In the genomic region with DNA sequence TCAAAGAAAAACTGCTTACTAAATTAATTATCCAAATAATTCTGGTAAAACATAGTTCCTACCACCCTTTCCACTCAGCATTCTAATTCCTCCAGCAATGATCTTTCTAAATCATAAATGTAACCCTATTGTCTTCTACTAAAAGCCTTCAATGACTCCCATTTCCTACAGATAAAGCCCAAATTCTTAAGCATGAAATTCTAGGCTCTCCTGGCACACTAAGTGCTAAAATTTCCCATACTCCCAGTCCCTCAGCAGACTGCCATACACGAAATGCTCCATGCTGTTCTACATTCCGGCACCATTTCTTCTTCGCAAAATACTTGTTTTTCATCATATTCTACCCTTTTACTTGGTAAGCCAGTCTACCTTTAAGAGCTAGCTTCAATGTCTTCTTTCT, we compare ENCODE assay signal across 18 cellular contexts.
A peak's percentile ranks its signal among the peaks of the same experiment; 100 is the strongest.
DNase-seq lines count a peak whose midpoint lies in the region; ATAC-seq and TF ChIP-seq lines count a peak whose summit lies in the region.
"Had no signal": no experiment of that assay in that cellular context is flagged by ENCODE, and none has a peak within 500 bp of the region (broad histone marks: within the 10 kb centered on the region; RNA-seq: fewer than 3 reads in every experiment).

No MANE protein-coding gene starts in this region.

- H2BK15ac ChIP-seq in H9 (ENCODE audit: low read depth, low read length) = no peak overlapping the region

- no peaks in the 10 kb centered on the region for H3K27me3 Mint-ChIP-seq in H9 (ENCODE audit: low read depth)
- H3K27me3 Mint-ChIP-seq: IgD-negative memory B cell had no signal

- H4K5ac ChIP-seq in H9 (ENCODE audit: insufficient read length, low read depth, low read length) = no peak overlapping the region

- no peak overlapping the region for H3K18ac ChIP-seq in H9 (ENCODE audit: insufficient read length, low read depth, low read length)

- no CpG with 5 or more reads among the region's 3 CpGs for WGBS in H9 (ENCODE audit: extremely low coverage, insufficient read length, low lambda C conversion rate)

- H3K4me3 Mint-ChIP-seq in H9 = no peak overlapping the region
- H3K4me3 Mint-ChIP-seq: B cell; CD8-positive, alpha-beta T cell; HFFc6; IgD-negative memory B cell had no signal

- H2BK120ac ChIP-seq in H9 (ENCODE audit: low read depth, low read length, poor library complexity, severe bottlenecking) = no peak overlapping the region

- H4K8ac ChIP-seq in H9 (replicated peaks; ENCODE audit: insufficient read length, low read depth, low read length) = no peak overlapping the region

- no peaks in the 10 kb centered on the region for H3K79me1 ChIP-seq in H9 (ENCODE audit: insufficient read depth, low read depth, low read length, poor library complexity, severe bottlenecking)

- TF ChIP-seq CTCF in H9 (conservative IDR thresholded peaks at IDR 0.05) (no peak), fibroblast of pulmonary artery (IDR thresholded peaks at IDR 0.05; ENCODE audit: low read length, missing control alignments) (no peak)

- no peak overlapping the region for H3K4ac ChIP-seq in H9 (ENCODE audit: low read depth, low read length)

- DNase-seq in H9 (no peak), caudate nucleus (lab: John Stamatoyannopoulos, UW) (no peak), fibroblast of pulmonary artery (ENCODE audit: low read depth) (peak; percentile 52), H4 (ENCODE audit: low spot score) (no peak)
- no peak for DNase-seq in effector memory CD4-positive, alpha-beta T cell
- DNase-seq: 8988T; Calu3; CD8-positive, alpha-beta T cell; DMS79 treated with DMSO at 0.1 percent for 48 hours; GF-D8; HFFc6 had no signal

- no peak overlapping the region for H2BK20ac ChIP-seq in H9 (ENCODE audit: low read depth, low read length, poor library complexity, severe bottlenecking)

- no peaks in the 10 kb centered on the region for H3K23me2 ChIP-seq in H9 (ENCODE audit: insufficient read length, low read depth, low read length, poor library complexity, severe bottlenecking)

- no peaks in the 10 kb centered on the region for H4K20me1 ChIP-seq in H9 (ENCODE audit: control insufficient read depth, insufficient read depth, insufficient read length)
- H4K20me1 ChIP-seq: BLaER1 treated with 17β-estradiol and CSF1 and Interleukin-3, amounts not matched to agents 10 nM and 100 nM had no signal

- H3K4me3 ChIP-seq in fibroblast of pulmonary artery (replicated peaks; ENCODE audit: low read depth, low read length) = no peak overlapping the region
- H3K4me3 ChIP-seq in effector memory CD4-positive, alpha-beta T cell (ENCODE audit: insufficient read depth, low read depth, low read length, poor library complexity, severe bottlenecking) = no peak overlapping the region
- H3K4me3 ChIP-seq: BLaER1 treated with 17β-estradiol and CSF1 and Interleukin-3, amounts not matched to agents 10 nM and 100 nM had no signal

- no peak overlapping the region for H3K4me2 ChIP-seq in H9 (ENCODE audit: insufficient read depth, insufficient read length, low read length)
- H3K4me2 ChIP-seq: BLaER1 treated with 17β-estradiol and CSF1 and Interleukin-3, amounts not matched to agents 10 nM and 100 nM had no signal

- no peak overlapping the region for H2BK12ac ChIP-seq in H9 (ENCODE audit: insufficient read length, low read depth, low read length)

- no peaks in the 10 kb centered on the region; the same call in 1 of the 2 replicates for H3K4me1 ChIP-seq in H9 (ENCODE audit: insufficient read depth, low read length)
- no peaks in the 10 kb centered on the region for H3K4me1 ChIP-seq in effector memory CD4-positive, alpha-beta T cell (ENCODE audit: control insufficient read depth, insufficient read depth, low read length, poor library complexity, severe bottlenecking)

- ATAC-seq in HG02938 (IDR thresholded peaks at IDR 0.05; ENCODE audit: unreplicated experiment) = no peak
- no peak for ATAC-seq in HG03571 (IDR thresholded peaks at IDR 0.05; ENCODE audit: unreplicated experiment)
- ATAC-seq: CD8-positive, alpha-beta T cell; HCT116; HepG2 had no signal

- no peaks in the 10 kb centered on the region for H3K9me3 ChIP-seq in H9 (ENCODE audit: control insufficient read depth, low read depth, low read length)
- no peaks in the 10 kb centered on the region for H3K9me3 ChIP-seq in effector memory CD4-positive, alpha-beta T cell (ENCODE audit: control insufficient read depth, low read length)
- H3K9me3 ChIP-seq: BLaER1 treated with 17β-estradiol and CSF1 and Interleukin-3, amounts not matched to agents 10 nM and 100 nM had no signal

- no peak overlapping the region for H3K56ac ChIP-seq in H9 (ENCODE audit: insufficient read length, low read depth, low read length)

- H3K9ac ChIP-seq in H9 (ENCODE audit: extremely low read depth, insufficient read length, low read length) = no peak overlapping the region
- H3K9ac ChIP-seq: BLaER1 treated with 17β-estradiol and CSF1 and Interleukin-3, amounts not matched to agents 10 nM and 100 nM had no signal

- H3K27ac Mint-ChIP-seq in H9 = peak overlapping the region; percentile 21 to 82 (median 34); a peak in 5 of 7 replicates
- H3K27ac Mint-ChIP-seq: B cell; CD8-positive, alpha-beta T cell; HFFc6; IgD-negative memory B cell had no signal

- no peak overlapping the region for H3K27ac ChIP-seq in H9 (ENCODE audit: insufficient read length, low read depth, low read length)
- H3K27ac ChIP-seq in caudate nucleus (ENCODE audit: low read depth, low read length) = peak overlapping the region; percentile 39
- no peak overlapping the region for H3K27ac ChIP-seq in effector memory CD4-positive, alpha-beta T cell (ENCODE audit: insufficient read depth, low read length, poor library complexity, severe bottlenecking)
- H3K27ac ChIP-seq: BLaER1 treated with 17β-estradiol and CSF1 and Interleukin-3, amounts not matched to agents 10 nM and 100 nM had no signal

- no peaks in the 10 kb centered on the region for H3K79me2 ChIP-seq in H9 (ENCODE audit: insufficient read depth, low read length)

- H3K9me3 Mint-ChIP-seq in H9 = no peaks in the 10 kb centered on the region
- H3K9me3 Mint-ChIP-seq: CD8-positive, alpha-beta T cell; HFFc6 had no signal

- peaks cover 7 to 27% (median 27%) of the 10 kb centered on the region in 3 experiments; a peak in 6 of 7 replicates for H3K36me3 Mint-ChIP-seq in H9 (ENCODE audit: insufficient read depth in 1 of 3, low read depth in 3 of 3)
- H3K36me3 Mint-ChIP-seq: CD8-positive, alpha-beta T cell; IgD-negative memory B cell had no signal

- no peak overlapping the region for H4K91ac ChIP-seq in H9 (ENCODE audit: insufficient read length, low read depth, low read length)

- H3K4me1 Mint-ChIP-seq in H9 = peaks cover 11 to 19% of the 10 kb centered on the region in 2 experiments; a peak in 3 of 4 replicates
- H3K4me1 Mint-ChIP-seq: B cell, IgD-negative memory B cell had no signal

- H2AFZ ChIP-seq in H9 (ENCODE audit: low read length) = no peak overlapping the region

- H3K27me3 ChIP-seq in H9 (ENCODE audit: insufficient read depth, low read length) = no peaks in the 10 kb centered on the region
- no peaks in the 10 kb centered on the region for H3K27me3 ChIP-seq in effector memory CD4-positive, alpha-beta T cell (replicated peaks; ENCODE audit: control insufficient read depth, insufficient read depth, low read length, poor library complexity, severe bottlenecking)
- H3K27me3 ChIP-seq: BLaER1 treated with 17β-estradiol and CSF1 and Interleukin-3, amounts not matched to agents 10 nM and 100 nM had no signal

- H3K14ac ChIP-seq in H9 (ENCODE audit: insufficient read depth, low read length) = no peak overlapping the region

- H3T11ph ChIP-seq in H9 (ENCODE audit: low read length) = no peak overlapping the region

- no peak overlapping the region for H2BK5ac ChIP-seq in H9 (ENCODE audit: insufficient read length, low read length)

- no peaks in the 10 kb centered on the region for H3K36me3 ChIP-seq in effector memory CD4-positive, alpha-beta T cell (ENCODE audit: control insufficient read depth, insufficient read depth, low read length)
- H3K36me3 ChIP-seq: BLaER1 treated with 17β-estradiol and CSF1 and Interleukin-3, amounts not matched to agents 10 nM and 100 nM had no signal

- no peak overlapping the region for H2AK5ac ChIP-seq in H9 (ENCODE audit: insufficient read length, low read length)

- H3K23ac ChIP-seq in H9 (ENCODE audit: insufficient read length, low read depth, low read length) = no peak overlapping the region
